In the genomic region with DNA sequence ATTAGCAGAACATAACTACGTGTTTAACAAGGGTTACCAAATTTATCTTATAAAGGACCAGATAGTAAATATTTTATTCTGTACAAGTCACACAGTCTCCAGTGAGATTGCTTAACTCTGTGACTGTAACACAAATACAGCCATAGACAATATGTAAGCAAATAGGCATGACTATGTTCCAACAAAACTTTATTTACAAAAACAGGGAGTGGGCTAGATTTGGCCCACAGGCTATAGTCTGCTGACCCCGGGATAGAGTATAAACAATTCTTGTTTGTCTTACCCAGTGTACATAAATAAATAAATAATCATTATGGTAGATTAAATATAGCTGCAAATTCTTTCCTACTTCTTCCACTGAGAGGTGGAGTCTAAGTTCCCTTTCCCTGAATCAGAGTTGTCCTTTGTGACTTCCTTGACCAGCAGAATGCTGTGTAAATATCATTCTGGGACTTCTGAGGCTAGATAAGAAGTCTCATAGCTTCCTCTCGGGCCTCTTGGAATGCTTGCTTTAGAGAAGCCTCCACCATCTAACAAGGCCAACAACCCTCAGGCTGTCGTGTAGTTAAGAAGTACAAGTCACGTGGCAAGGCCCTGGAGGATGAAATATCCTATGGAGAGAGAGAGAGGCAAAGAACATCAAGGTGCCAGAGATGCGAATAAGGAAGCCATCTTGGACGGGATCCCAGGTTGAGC, we compare ENCODE assay signal across 24 cellular contexts. TPM values are rescaled to one million over a fixed set of nuclear protein-coding genes. Genes with fewer than 3 reads are reported as not detected.
DNase-seq lines count a peak whose midpoint lies in the region; ATAC-seq and TF ChIP-seq lines count a peak whose summit lies in the region.
"Had no signal": no experiment of that assay in that cellular context is flagged by ENCODE, and none has a peak within 500 bp of the region (broad histone marks: within the 10 kb centered on the region; RNA-seq: fewer than 3 reads in every experiment).

No MANE protein-coding gene starts in this region.

- H3K4me1 ChIP-seq in mammary epithelial cell (ENCODE audit: insufficient read depth, low read length) = no peaks in the 10 kb centered on the region
- H3K4me1 ChIP-seq in adipocyte (ENCODE audit: control insufficient read depth, insufficient read depth, low read length) = peaks cover 19% of the 10 kb centered on the region
- peaks cover 0 to 6% (median 0%) of the 10 kb centered on the region in 6 donors for H3K4me1 ChIP-seq in spleen
- no peaks in the 10 kb centered on the region for H3K4me1 ChIP-seq in neural progenitor cell
- H3K4me1 ChIP-seq: ascending aorta, tibial nerve had no signal

- TF ChIP-seq CTCF in mammary epithelial cell (conservative IDR thresholded peaks at IDR 0.05 in 1 of 2, IDR thresholded peaks at IDR 0.05 in 1 of 2; ENCODE audit: extremely low read depth in 1 of 2, insufficient read depth in 1 of 2, low read depth in 1 of 2, low read length in 2 of 2) (no peak), MCF 10A (IDR thresholded peaks at IDR 0.05; ENCODE audit: unreplicated experiment) (no peak), foreskin fibroblast (IDR thresholded peaks at IDR 0.05; ENCODE audit: low read depth, low read length) (no peak), spleen (IDR thresholded peaks at IDR 0.05 in 8 of 11, conservative IDR thresholded peaks at IDR 0.05 in 3 of 11) (no peak), neural progenitor cell (IDR thresholded peaks at IDR 0.05) (no peak)

- POLR2A ChIA-PET in MCF 10A (lab: Yijun Ruan, JAX) = no interaction called here

- in situ Hi-C loops in mammary epithelial cell (cut with MboI; ENCODE audit: low sequenced_read_pairs in 2 of 2) = no loop called here

- dilution Hi-C loops in mammary epithelial cell (cut with HindIII; ENCODE audit: low sequenced_read_pairs) = no loop called here

- BruUV-seq in mammary epithelial cell (replicated peaks; lab: Mats Ljungman, UMichigan) = no TSS peak
- BruUV-seq in MCF 10A (replicated peaks; lab: Mats Ljungman, UMichigan) = no TSS peak

- ATAC-seq in HG02588 (IDR thresholded peaks at IDR 0.05; ENCODE audit: unreplicated experiment) = no peak

- H3K9me3 Mint-ChIP-seq in MCF 10A (ENCODE audit: unreplicated experiment) = no peaks in the 10 kb centered on the region
- no peaks in the 10 kb centered on the region for H3K9me3 Mint-ChIP-seq in neural progenitor cell
- H3K9me3 Mint-ChIP-seq: dendritic cell treated with granulocyte-macrophage colony-stimulating factor and Interleukin-4, amounts not matched to agents 40 ng/mL and 50 ng/mL, for 4 days had no signal

- TF ChIP-seq POLR2A in spleen (IDR thresholded peaks at IDR 0.05) = no peak

- H3K79me2 ChIP-seq in mammary epithelial cell (ENCODE audit: insufficient read depth, low read length) = no peaks in the 10 kb centered on the region
- H3K79me2 ChIP-seq in neural progenitor cell (ENCODE audit: low read depth) = no peaks in the 10 kb centered on the region

- H3K9me3 ChIP-seq in mammary epithelial cell (replicated peaks; ENCODE audit: insufficient read depth, low read length) (no peaks in the 10 kb centered on the region), adipocyte (ENCODE audit: control insufficient read depth, low read length) (no peaks in the 10 kb centered on the region), spleen (no peaks in the 10 kb centered on the region), neural progenitor cell (ENCODE audit: low read depth) (no peaks in the 10 kb centered on the region)
- H3K9me3 ChIP-seq: ascending aorta, tibial nerve had no signal

- H3K4me3 ChIP-seq in mammary epithelial cell (replicated peaks in 1 of 3; ENCODE audit: insufficient read depth in 1 of 3, low read depth in 2 of 3, low read length in 3 of 3) (no peak overlapping the region), adipocyte (ENCODE audit: low read length) (no peak overlapping the region), foreskin fibroblast (ENCODE audit: low read depth in 1 of 2, low read length in 2 of 2) (no peak overlapping the region), spleen (no peak overlapping the region), neural progenitor cell (no peak overlapping the region)
- H3K4me3 ChIP-seq: ascending aorta, tibial nerve had no signal

- H3K27ac Mint-ChIP-seq in MCF 10A (ENCODE audit: low read depth, unreplicated experiment) (no peak overlapping the region), neural progenitor cell (no peak overlapping the region)
- H3K27ac Mint-ChIP-seq: dendritic cell treated with granulocyte-macrophage colony-stimulating factor and Interleukin-4, amounts not matched to agents 40 ng/mL and 50 ng/mL, for 4 days; memory B cell had no signal

- CTCF ChIA-PET in mammary epithelial cell (lab: Charles Lee; ENCODE audit: low non-redundant PET) (no interaction called here), MCF 10A (lab: Yijun Ruan, JAX) (interaction anchor here (0.5 to 1.8 kb wide), 6 partner anchors 9 to 512 kb away, joined by 3 to 5 read pairs (median 3); no protein-coding TSS in a partner anchor)

- DNase-seq in mammary epithelial cell (no peak), MCF 10A (ENCODE audit: unreplicated experiment) (no peak), adipocyte (ENCODE audit: low read depth) (peak; percentile 43), foreskin fibroblast (peak; percentile 26 to 41), spleen (no peak), neural progenitor cell (ENCODE audit: low spot score) (no peak), NCI-H774 (lab: John Stamatoyannopoulos, UW) (no peak)
- DNase-seq: activated CD4-positive, alpha-beta T cell treated with anti-CD3 and anti-CD28 coated beads for 1 hour; activated effector memory CD4-positive, alpha-beta T cell treated with anti-CD3 and anti-CD28 coated beads, Interleukin-2, amount 50 U/mL, for 16 hours; NCI-H1694 treated with DMSO at 0.1 percent for 48 hours; NCI-H446; SHP77 treated with DMSO at 0.1 percent for 48 hours; stimulated activated CD4-positive, alpha-beta T cell treated with anti-CD3 and anti-CD28 coated beads, Interleukin-15, amount 100 ng/mL, for 24 hours; stimulated activated naive CD4-positive, alpha-beta T cell had no signal

- H3K36me3 Mint-ChIP-seq in MCF 10A (ENCODE audit: insufficient read depth, unreplicated experiment) (no peaks in the 10 kb centered on the region), neural progenitor cell (no peaks in the 10 kb centered on the region)
- H3K36me3 Mint-ChIP-seq: memory B cell had no signal

- peak overlapping the region; percentile 1 for H2AFZ ChIP-seq in mammary epithelial cell (ENCODE audit: low read depth, low read length)
- H2AFZ ChIP-seq in neural progenitor cell (replicated peaks) = no peak overlapping the region

- no peaks in the 10 kb centered on the region for H4K20me1 ChIP-seq in mammary epithelial cell (ENCODE audit: insufficient read depth, low read length)
- H4K20me1 ChIP-seq in neural progenitor cell (ENCODE audit: low read depth) = no peaks in the 10 kb centered on the region

- intact Hi-C loops in mammary epithelial cell (cut with micrococcal nuclease) (no loop called here), MCF 10A (cut with micrococcal nuclease) (no loop called here), spleen (cut with DNase I; ENCODE audit: low total_unique reads) (no loop called here)

- H3K36me3 ChIP-seq in mammary epithelial cell (ENCODE audit: insufficient read depth, low read length) (no peaks in the 10 kb centered on the region), adipocyte (ENCODE audit: control insufficient read depth, insufficient read depth, low read length, severe bottlenecking) (no peaks in the 10 kb centered on the region), spleen (no peaks in the 10 kb centered on the region), neural progenitor cell (no peaks in the 10 kb centered on the region)
- H3K36me3 ChIP-seq: ascending aorta, tibial nerve had no signal

- H3K27me3 ChIP-seq in mammary epithelial cell (ENCODE audit: insufficient read depth, low read length) = no peaks in the 10 kb centered on the region
- no peaks in the 10 kb centered on the region for H3K27me3 ChIP-seq in adipocyte (replicated peaks; ENCODE audit: control insufficient read depth, insufficient read depth, low read length)
- no peaks in the 10 kb centered on the region for H3K27me3 ChIP-seq in spleen (replicated peaks in 1 of 7)
- H3K27me3 ChIP-seq in neural progenitor cell = no peaks in the 10 kb centered on the region
- H3K27me3 ChIP-seq: ascending aorta, tibial nerve had no signal

- H3K4me1 Mint-ChIP-seq in MCF 10A (ENCODE audit: insufficient read depth, unreplicated experiment) (no peaks in the 10 kb centered on the region), neural progenitor cell (no peaks in the 10 kb centered on the region)

- H3K27me3 Mint-ChIP-seq in MCF 10A (ENCODE audit: insufficient read depth, unreplicated experiment) (no peaks in the 10 kb centered on the region), neural progenitor cell (ENCODE audit: insufficient read depth, low read depth) (peaks cover 3% of the 10 kb centered on the region)
- H3K27me3 Mint-ChIP-seq: dendritic cell treated with granulocyte-macrophage colony-stimulating factor and Interleukin-4, amounts not matched to agents 40 ng/mL and 50 ng/mL, for 4 days had no signal

- H3K4me2 ChIP-seq in mammary epithelial cell (ENCODE audit: insufficient read depth, low read depth, low read length) (no peak overlapping the region), neural progenitor cell (no peak overlapping the region)

- H3K9ac ChIP-seq in mammary epithelial cell (ENCODE audit: insufficient read depth, low read length) (no peak overlapping the region), adipocyte (ENCODE audit: low read length) (no peak overlapping the region), neural progenitor cell (no peak overlapping the region)

- no peak overlapping the region for H3K4me3 Mint-ChIP-seq in MCF 10A (ENCODE audit: unreplicated experiment)
- no peak overlapping the region for H3K4me3 Mint-ChIP-seq in neural progenitor cell
- H3K4me3 Mint-ChIP-seq: dendritic cell treated with granulocyte-macrophage colony-stimulating factor and Interleukin-4, amounts not matched to agents 40 ng/mL and 50 ng/mL, for 4 days; memory B cell had no signal

- WGBS in mammary epithelial cell (ENCODE audit: low coverage, missing lambda C conversion rate) = 68% methylated on average over 7 of the region's 7 CpGs
- 74 to 92% (median 89%) methylated on average over 7 of the region's 7 CpGs for WGBS in spleen, 5 donors

- no peaks in the 10 kb centered on the region for H3F3A ChIP-seq in neural progenitor cell (ENCODE audit: low read depth)

- H3K27ac ChIP-seq in mammary epithelial cell (ENCODE audit: insufficient read depth, low read depth, low read length) (no peak overlapping the region), spleen (no peak overlapping the region), neural progenitor cell (no peak overlapping the region)
- H3K27ac ChIP-seq: ascending aorta, tibial nerve had no signal

RNA-seq across cellular contexts. Expression of gene TMEM244, which starts 59.1 kb away (rescaled TPM):
- total RNA-seq in mammary epithelial cell = not detected
- polyA plus RNA-seq in mammary epithelial cell = not detected
- polyA minus RNA-seq in mammary epithelial cell = not detected
- not detected in 2 replicates for total RNA-seq in MCF 10A (2022)
- total RNA-seq in spleen = not detected
- polyA plus RNA-seq in spleen = not detected
- not detected in 2 replicates for total RNA-seq in neural progenitor cell (ENCODE audit: low replicate concordance)
- total RNA-seq: A172; ascending aorta; HT1080; T-helper 1 cell treated with Interleukin-12 subunit alpha and Interleukin-12 subunit beta and Interleukin-4 antibody, amounts not matched to agents 30 ng/mL and 1 ng/mL, for 36 hours; tibial nerve had no signal
- polyA plus RNA-seq: esophagus, neural cell had no signal

Comparison
In these comparisons a context has a peak if more than half of its experiments do, and no peak if none do; other contexts are left out.
1. DNase-seq: peak in adipocyte (single experiment) and foreskin fibroblast (2 of 2); none in mammary epithelial cell (single experiment), MCF 10A (single experiment), spleen (single experiment), neural progenitor cell (single experiment) and NCI-H774 (single experiment).